In genomic region chr5:45774528-45774927, GRCh38 we compare ENCODE assay signal across 13 cellular contexts.
A peak's percentile ranks its signal among the peaks of the same experiment; 100 is the strongest.
DNase-seq lines count a peak whose midpoint lies in the region; ATAC-seq, FAIRE-seq and TF ChIP-seq lines count a peak whose summit lies in the region.
"Had no signal": no experiment of that assay in that cellular context is flagged by ENCODE, and none has a peak within 500 bp of the region (broad histone marks: within the 10 kb centered on the region; RNA-seq: fewer than 3 reads in every experiment).

No MANE protein-coding gene starts in this region.

- no peaks in the 10 kb centered on the region for H3K27me3 ChIP-seq in liver (ENCODE audit: control insufficient read depth in 4 of 4, insufficient read depth in 4 of 4, low read length in 3 of 4)
- H3K27me3 ChIP-seq in HepG2 (ENCODE audit: control insufficient read depth in 1 of 2, insufficient read depth in 2 of 2, low read length in 2 of 2), result no peaks in the 10 kb centered on the region; a peak in 1 of 5 replicates
- H3K27me3 ChIP-seq in MM.1S (replicated peaks; ENCODE audit: insufficient read depth, low read length), result no peaks in the 10 kb centered on the region
- H3K27me3 ChIP-seq in mammary epithelial cell (ENCODE audit: insufficient read depth, low read length), result no peaks in the 10 kb centered on the region

- ATAC-seq in HepG2 (no peak), GM18511 (IDR thresholded peaks at IDR 0.05; ENCODE audit: unreplicated experiment) (no peak)
- ATAC-seq: stimulated activated effector memory CD8-positive, alpha-beta T cell treated with anti-CD3 and anti-CD28 coated beads, Interleukin-12 subunit alpha, Interleukin-12 subunit beta, amount 100 ng/mL, for 72 hours had no signal

- H4K20me1 ChIP-seq in HepG2 (ENCODE audit: insufficient read depth, low read length) (no peaks in the 10 kb centered on the region), MM.1S (ENCODE audit: insufficient read depth, low read length) (no peaks in the 10 kb centered on the region), mammary epithelial cell (ENCODE audit: insufficient read depth, low read length) (no peaks in the 10 kb centered on the region)

- no peak for FAIRE-seq in HepG2 (lab: Jason Lieb, UNC)

- H3K9ac ChIP-seq in liver (ENCODE audit: low read depth in 1 of 2, low read length in 2 of 2) (no peak overlapping the region), HepG2 (ENCODE audit: insufficient read depth, low read depth, low read length) (no peak overlapping the region), MM.1S (ENCODE audit: low read length) (no peak overlapping the region), mammary epithelial cell (ENCODE audit: insufficient read depth, low read length) (no peak overlapping the region)

- H3K79me2 ChIP-seq in HepG2 (ENCODE audit: insufficient read depth, low read length) (no peaks in the 10 kb centered on the region), MM.1S (ENCODE audit: low read length) (no peaks in the 10 kb centered on the region), mammary epithelial cell (ENCODE audit: insufficient read depth, low read length) (no peaks in the 10 kb centered on the region)

- H3K4me3 ChIP-seq in liver (ENCODE audit: low read depth in 1 of 3, low read length in 3 of 3) (no peak overlapping the region), HepG2 (replicated peaks in 1 of 3; ENCODE audit: insufficient read depth in 1 of 3, low read depth in 2 of 3, low read length in 3 of 3) (no peak overlapping the region), MM.1S (ENCODE audit: low read length) (no peak overlapping the region), mammary epithelial cell (replicated peaks in 1 of 3; ENCODE audit: insufficient read depth in 1 of 3, low read depth in 2 of 3, low read length in 3 of 3) (no peak overlapping the region)

- TF ChIP-seq RAD21 in liver (IDR thresholded peaks at IDR 0.05) (peak; percentile 27 to 29), HepG2 (CRISPR knock-in tag; IDR thresholded peaks at IDR 0.05) (no peak)

- H3K27ac ChIP-seq in liver (ENCODE audit: low read depth in 1 of 2, low read length in 2 of 2) (no peak overlapping the region), HepG2 (ENCODE audit: extremely low read length, insufficient read depth, low read length) (no peak overlapping the region), MM.1S (ENCODE audit: low read length) (no peak overlapping the region), mammary epithelial cell (ENCODE audit: insufficient read depth, low read depth, low read length) (no peak overlapping the region)

- no peaks in the 10 kb centered on the region for H3F3A ChIP-seq in MM.1S (ENCODE audit: insufficient read depth, low read length)

- dilution Hi-C loops in mammary epithelial cell (cut with HindIII; ENCODE audit: low sequenced_read_pairs), result no loop called here

- intact Hi-C loops in HepG2 (cut with micrococcal nuclease; ENCODE audit: unreplicated experiment), result no loop called here
- intact Hi-C loops in mammary epithelial cell (cut with micrococcal nuclease), result no loop called here

- no peaks in the 10 kb centered on the region for H3K4me1 ChIP-seq in liver (ENCODE audit: control insufficient read depth in 4 of 4, insufficient read depth in 4 of 4, low read length in 3 of 4)
- no peaks in the 10 kb centered on the region for H3K4me1 ChIP-seq in HepG2 (ENCODE audit: insufficient read depth, low read length)
- H3K4me1 ChIP-seq in MM.1S (ENCODE audit: low read length), result no peaks in the 10 kb centered on the region
- no peaks in the 10 kb centered on the region for H3K4me1 ChIP-seq in mammary epithelial cell (ENCODE audit: insufficient read depth, low read length)

- H2AFZ ChIP-seq in HepG2 (ENCODE audit: low read length), result no peak overlapping the region
- H2AFZ ChIP-seq in MM.1S (ENCODE audit: low read length), result no peak overlapping the region
- H2AFZ ChIP-seq in mammary epithelial cell (ENCODE audit: low read depth, low read length), result no peak overlapping the region

- H3K4me2 ChIP-seq in HepG2 (ENCODE audit: low read depth, low read length), result no peak overlapping the region
- H3K4me2 ChIP-seq in MM.1S (ENCODE audit: low read depth, low read length), result no peak overlapping the region
- H3K4me2 ChIP-seq in mammary epithelial cell (ENCODE audit: insufficient read depth, low read depth, low read length), result no peak overlapping the region

- no peak for DNase-seq in HepG2 (ENCODE audit: low spot score)
- peak; percentile 22 for DNase-seq in MM.1S
- no peak for DNase-seq in mammary epithelial cell
- DNase-seq in activated CD4-positive, alpha-beta T cell treated with anti-CD3 and anti-CD28 coated beads, Interleukin-2, amount 50 U/mL, for 48 hours, result no peak
- no peak for DNase-seq in AG08395 (ENCODE audit: low spot score)
- no peak for DNase-seq in stimulated activated naive CD4-positive, alpha-beta T cell (lab: John Stamatoyannopoulos, UW)
- DNase-seq: activated CD8-positive, alpha-beta memory T cell treated with anti-CD3 and anti-CD28 coated beads, Interleukin-2, amount 50 U/mL, for 4 hours; CD4-positive, alpha-beta T cell; erythroblast; NCI-H524 treated with DMSO at 0.1 percent for 48 hours had no signal

- no peaks in the 10 kb centered on the region for H3K9me3 ChIP-seq in liver (ENCODE audit: control insufficient read depth in 4 of 4, low read length in 3 of 4)
- H3K9me3 ChIP-seq in HepG2 (ENCODE audit: low read length), result peaks cover 86% of the 10 kb centered on the region
- H3K9me3 ChIP-seq in MM.1S (replicated peaks; ENCODE audit: insufficient read depth, low read length), result no peaks in the 10 kb centered on the region
- H3K9me3 ChIP-seq in mammary epithelial cell (replicated peaks; ENCODE audit: insufficient read depth, low read length), result peaks cover 16% of the 10 kb centered on the region

- BruUV-seq in HepG2 (replicated peaks; lab: Mats Ljungman, UMichigan) (no TSS peak), mammary epithelial cell (replicated peaks; lab: Mats Ljungman, UMichigan) (no TSS peak)

- TF ChIP-seq CTCF in liver (IDR thresholded peaks at IDR 0.05; ENCODE audit: low read depth, low read length, missing input control) (peak; percentile 21), HepG2 (CRISPR knock-in tag; IDR thresholded peaks at IDR 0.05) (no peak), MM.1S (IDR thresholded peaks at IDR 0.05; ENCODE audit: low read length) (peak; percentile 51), mammary epithelial cell (conservative IDR thresholded peaks at IDR 0.05 in 1 of 2, IDR thresholded peaks at IDR 0.05 in 1 of 2; ENCODE audit: extremely low read depth in 1 of 2, insufficient read depth in 1 of 2, low read depth in 1 of 2, low read length in 2 of 2) (peak; percentile 7 to 11)

- H3K9me2 ChIP-seq in MM.1S (replicated peaks; ENCODE audit: insufficient read depth, low read length), result no peaks in the 10 kb centered on the region

- POLR2A ChIA-PET in HepG2 (lab: Yijun Ruan, JAX), result no interaction called here

- 33% methylated on average over 1 of the region's 1 CpG for WGBS in liver
- 2% methylated on average over 1 of the region's 1 CpG for whole genome bisulfite sequencing in HepG2 (ENCODE audit: low lambda C conversion rate)
- whole genome bisulfite sequencing in mammary epithelial cell (ENCODE audit: low coverage, missing lambda C conversion rate), result 83% methylated on average over 1 of the region's 1 CpG

- CTCF ChIA-PET in HepG2 (lab: Yijun Ruan, JAX; ENCODE audit: low intra/inter-chr PET ratio, low total read pairs) (no interaction called here), mammary epithelial cell (lab: Charles Lee; ENCODE audit: low non-redundant PET) (no interaction called here)

- TF ChIP-seq EP300 in HepG2 (IDR thresholded peaks at IDR 0.05; ENCODE audit: low read depth in 2 of 2, low read length in 2 of 2) (no peak), HepG2 (CRISPR knock-in tag; IDR thresholded peaks at IDR 0.05; ENCODE audit: borderline replicate concordance) (no peak)

- no peak for TF ChIP-seq POLR2A in HepG2 (IDR thresholded peaks at IDR 0.05; ENCODE audit: insufficient read depth in 1 of 2, low read depth in 2 of 2, low read length in 2 of 2)

- H3K36me3 ChIP-seq in liver (ENCODE audit: control insufficient read depth in 4 of 4, insufficient read depth in 3 of 4, low read depth in 1 of 4, low read length in 3 of 4) (no peaks in the 10 kb centered on the region), HepG2 (replicated peaks in 1 of 2; ENCODE audit: control insufficient read depth in 1 of 2, insufficient read depth in 2 of 2, low read length in 2 of 2) (no peaks in the 10 kb centered on the region), MM.1S (replicated peaks; ENCODE audit: insufficient read depth, low read length) (no peaks in the 10 kb centered on the region), mammary epithelial cell (ENCODE audit: insufficient read depth, low read length) (no peaks in the 10 kb centered on the region)

- in situ Hi-C loops in HepG2 (cut with HindIII; ENCODE audit: extremely low pct_ligation_motif_present, low pct_unique_long_range_greater_than_20kb), result no loop called here
- in situ Hi-C loops in mammary epithelial cell (cut with MboI; ENCODE audit: low sequenced_read_pairs in 2 of 2), result no loop called here

TF ChIP-seq in liver, 16 proteins besides CTCF, POLR2A, EP300 and RAD21:
- TF ChIP-seq EGR1 (IDR thresholded peaks at IDR 0.05; ENCODE audit: low read depth in 2 of 2), result no peak
- TF ChIP-seq MAX (IDR thresholded peaks at IDR 0.05), result no peak
- no peak for TF ChIP-seq YY1 (IDR thresholded peaks at IDR 0.05)
- TF ChIP-seq HNF4A (conservative IDR thresholded peaks at IDR 0.05), result no peak
- TF ChIP-seq HNF4G (IDR thresholded peaks at IDR 0.05), result no peak
- TF ChIP-seq RXRA (IDR thresholded peaks at IDR 0.05), result no peak

TF ChIP-seq in HepG2, 621 proteins besides CTCF, POLR2A, EP300 and RAD21:
- TF ChIP-seq ZNF761 (CRISPR knock-in tag; conservative IDR thresholded peaks at IDR 0.05), result no peak
- no peak for TF ChIP-seq THYN1 (CRISPR knock-in tag; IDR thresholded peaks at IDR 0.05; ENCODE audit: borderline replicate concordance, low read depth)
- no peak for TF ChIP-seq TIGD3 (CRISPR knock-in tag; IDR thresholded peaks at IDR 0.05; ENCODE audit: borderline replicate concordance)
- TF ChIP-seq SNAI1 (CRISPR knock-in tag; IDR thresholded peaks at IDR 0.05; ENCODE audit: borderline replicate concordance), result no peak
